In the genomic region with DNA sequence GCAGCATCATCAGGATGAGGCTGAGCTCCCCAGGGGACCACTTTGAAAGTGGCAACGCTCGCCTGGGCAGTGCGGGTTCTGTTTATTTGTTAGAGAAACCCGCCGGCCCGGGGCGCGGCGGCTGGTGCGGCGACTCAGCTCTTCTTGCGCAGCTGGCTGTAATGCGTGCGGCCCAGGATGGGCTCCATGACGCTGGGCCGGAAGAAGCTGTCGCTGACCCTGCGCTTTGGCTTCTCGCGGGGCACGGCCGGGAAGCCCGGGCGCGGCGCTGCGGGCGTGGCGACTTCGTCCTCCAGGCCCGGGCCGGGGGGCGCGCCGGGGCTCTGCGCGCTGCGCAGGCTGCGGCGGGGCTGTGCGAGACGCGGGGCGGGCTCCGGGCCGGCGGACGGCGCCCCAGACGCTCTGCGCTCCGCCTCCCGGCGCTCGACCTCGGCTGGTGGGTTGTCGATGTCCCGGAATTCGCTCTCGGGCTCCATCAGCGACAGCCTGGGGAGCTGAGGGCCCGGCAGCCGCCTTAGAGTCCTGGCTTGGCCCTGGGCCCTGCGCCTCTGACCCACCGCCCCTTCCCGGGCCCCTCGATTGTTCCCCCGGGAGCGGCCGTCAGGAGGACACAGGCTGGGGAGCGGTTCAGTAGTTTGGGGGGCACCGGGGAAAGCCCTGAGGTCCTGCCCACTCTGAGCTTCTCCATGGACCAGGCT, we compare ENCODE assay signal across 8 cellular contexts. TPM values are rescaled to one million over a fixed set of nuclear protein-coding genes. Genes with fewer than 3 reads are reported as not detected.
DNase-seq lines count a peak whose midpoint lies in the region; TF ChIP-seq lines count a peak whose summit lies in the region.

No MANE protein-coding gene starts in this region.

- H3K4me3 Mint-ChIP-seq in activated naive CD4-positive, alpha-beta T cell treated with anti-CD3 and anti-CD28 coated beads, Interleukin-2, amount 10 ng/mL, durations not matched to agents 7 days and 5 days, result no peak overlapping the region
- no peak overlapping the region for H3K4me3 Mint-ChIP-seq in activated naive CD4-positive, alpha-beta T cell treated with anti-CD3 and anti-CD28 coated beads for 36 hours
- H3K4me3 Mint-ChIP-seq in CD8-positive, alpha-beta memory T cell, result peak overlapping the region in 1 of 7 donors; percentile 3

- H3K9me3 Mint-ChIP-seq in activated naive CD4-positive, alpha-beta T cell treated with anti-CD3 and anti-CD28 coated beads, Interleukin-2, amount 10 ng/mL, durations not matched to agents 7 days and 5 days, result no peaks in the 10 kb centered on the region
- H3K9me3 Mint-ChIP-seq in activated naive CD4-positive, alpha-beta T cell treated with anti-CD3 and anti-CD28 coated beads for 36 hours, result no peaks in the 10 kb centered on the region
- H3K9me3 Mint-ChIP-seq in CD8-positive, alpha-beta memory T cell, result no peaks in the 10 kb centered on the region

- H3K27me3 Mint-ChIP-seq in activated naive CD4-positive, alpha-beta T cell treated with anti-CD3 and anti-CD28 coated beads, Interleukin-2, amount 10 ng/mL, durations not matched to agents 7 days and 5 days, result peaks cover 66% of the 10 kb centered on the region
- peaks cover 21% of the 10 kb centered on the region for H3K27me3 Mint-ChIP-seq in activated naive CD4-positive, alpha-beta T cell treated with anti-CD3 and anti-CD28 coated beads for 36 hours (ENCODE audit: low read depth)
- peaks cover 7 to 41% of the 10 kb centered on the region in 2 donors for H3K27me3 Mint-ChIP-seq in CD8-positive, alpha-beta memory T cell

- H3K9me3 ChIP-seq in esophagus squamous epithelium (no peaks in the 10 kb centered on the region), mucosa of stomach (ENCODE audit: control insufficient read depth, low read length) (no peaks in the 10 kb centered on the region)
- no peaks in the 10 kb centered on the region for H3K9me3 ChIP-seq in CD8-positive, alpha-beta memory T cell (ENCODE audit: low read length)

- CTCF ChIA-PET in activated naive CD4-positive, alpha-beta T cell treated with anti-CD3 and anti-CD28 coated beads, Interleukin-2, amount 10 ng/mL, durations not matched to agents 7 days and 5 days (lab: Charles Lee), result interaction anchor here (0.6 to 1.1 kb wide), 3 partner anchors 53 to 309 kb away, joined by 3 read pairs; no protein-coding TSS in a partner anchor
- CTCF ChIA-PET in activated naive CD4-positive, alpha-beta T cell treated with anti-CD3 and anti-CD28 coated beads for 36 hours (lab: Charles Lee), result no interaction called here
- CTCF ChIA-PET in RWPE1 (lab: Yijun Ruan, JAX), result interaction anchor here (0.6 to 0.7 kb wide), 2 partner anchors 11 to 1312 kb away, joined by 3 read pairs; no protein-coding TSS in a partner anchor
- CTCF ChIA-PET in CD8-positive, alpha-beta memory T cell (lab: Charles Lee), result no interaction called here

- 0% methylated on average over 5 to 14 of the region's 72 CpGs for WGBS in esophagus squamous epithelium, 2 donors

- H3K4me1 Mint-ChIP-seq in activated naive CD4-positive, alpha-beta T cell treated with anti-CD3 and anti-CD28 coated beads, Interleukin-2, amount 10 ng/mL, durations not matched to agents 7 days and 5 days, result peaks cover 4% of the 10 kb centered on the region
- no peaks in the 10 kb centered on the region for H3K4me1 Mint-ChIP-seq in activated naive CD4-positive, alpha-beta T cell treated with anti-CD3 and anti-CD28 coated beads for 36 hours (ENCODE audit: low read depth)
- H3K4me1 Mint-ChIP-seq in CD8-positive, alpha-beta memory T cell, result peaks cover 0 to 5% (median 5%) of the 10 kb centered on the region in 3 donors

- TF ChIP-seq POLR2A in esophagus squamous epithelium (IDR thresholded peaks at IDR 0.05), result peak in 2 of 4 donors; percentile 18 to 28

- intact Hi-C loops in activated naive CD4-positive, alpha-beta T cell treated with anti-CD3 and anti-CD28 coated beads for 36 hours (cut with micrococcal nuclease), result no loop called here
- intact Hi-C loops in esophagus squamous epithelium (cut with DNase I), result no loop called here

- H3K36me3 Mint-ChIP-seq in activated naive CD4-positive, alpha-beta T cell treated with anti-CD3 and anti-CD28 coated beads, Interleukin-2, amount 10 ng/mL, durations not matched to agents 7 days and 5 days, result no peaks in the 10 kb centered on the region
- no peaks in the 10 kb centered on the region for H3K36me3 Mint-ChIP-seq in activated naive CD4-positive, alpha-beta T cell treated with anti-CD3 and anti-CD28 coated beads for 36 hours (ENCODE audit: low read depth)
- no peaks in the 10 kb centered on the region for H3K36me3 Mint-ChIP-seq in CD8-positive, alpha-beta memory T cell

- H3K4me3 ChIP-seq in esophagus squamous epithelium (peak overlapping the region; percentile 32 to 68 (median 46)), mucosa of stomach (ENCODE audit: low read length) (no peak overlapping the region)
- H3K4me3 ChIP-seq in CD8-positive, alpha-beta memory T cell (ENCODE audit: low read length), result no peak overlapping the region

- peak; percentile 41 for DNase-seq in activated naive CD4-positive, alpha-beta T cell treated with anti-CD3 and anti-CD28 coated beads, Interleukin-2, amount 10 ng/mL, durations not matched to agents 7 days and 5 days
- no peak for DNase-seq in activated naive CD4-positive, alpha-beta T cell treated with anti-CD3 and anti-CD28 coated beads for 36 hours
- DNase-seq in RWPE1 (ENCODE audit: low spot score) (peak; percentile 24), esophagus squamous epithelium (lab: John Stamatoyannopoulos, UW) (no peak), KG1 (lab: John Stamatoyannopoulos, UW) (no peak), cerebellum (ENCODE audit: low spot score) (no peak)
- no peak for DNase-seq in CD8-positive, alpha-beta memory T cell

- H3K27me3 ChIP-seq in esophagus squamous epithelium (peaks cover 0 to 9% (median 0%) of the 10 kb centered on the region in 4 donors), mucosa of stomach (ENCODE audit: control insufficient read depth, insufficient read depth, low read length) (no peaks in the 10 kb centered on the region)
- H3K27me3 ChIP-seq in CD8-positive, alpha-beta memory T cell (ENCODE audit: insufficient read depth, low read length, poor library complexity, severe bottlenecking), result no peaks in the 10 kb centered on the region

- no peak overlapping the region for H3K27ac Mint-ChIP-seq in activated naive CD4-positive, alpha-beta T cell treated with anti-CD3 and anti-CD28 coated beads, Interleukin-2, amount 10 ng/mL, durations not matched to agents 7 days and 5 days
- no peak overlapping the region for H3K27ac Mint-ChIP-seq in activated naive CD4-positive, alpha-beta T cell treated with anti-CD3 and anti-CD28 coated beads for 36 hours
- no peak overlapping the region for H3K27ac Mint-ChIP-seq in CD8-positive, alpha-beta memory T cell

- H3K27ac ChIP-seq in RWPE1 (peak overlapping the region; percentile 62), esophagus squamous epithelium (peak overlapping the region; percentile 75 to 94 (median 84))
- H3K27ac ChIP-seq in CD8-positive, alpha-beta memory T cell (ENCODE audit: low read depth, low read length), result no peak overlapping the region

- H3K9ac ChIP-seq in mucosa of stomach (ENCODE audit: low read length), result peak overlapping the region; percentile 53

- POLR2A ChIA-PET in RWPE1 (lab: Yijun Ruan, JAX; ENCODE audit: low non-redundant PET), result no interaction called here
- POLR2A ChIA-PET in CD8-positive, alpha-beta memory T cell (lab: Charles Lee), result no interaction called here

- H3K4me1 ChIP-seq in esophagus squamous epithelium (peaks cover 11 to 35% (median 11%) of the 10 kb centered on the region in 3 donors), mucosa of stomach (ENCODE audit: control insufficient read depth, insufficient read depth, low read length) (peaks cover 29% of the 10 kb centered on the region)
- no peaks in the 10 kb centered on the region for H3K4me1 ChIP-seq in CD8-positive, alpha-beta memory T cell (ENCODE audit: insufficient read depth, low read length)

- no peak for TF ChIP-seq CTCF in RWPE1 (conservative IDR thresholded peaks at IDR 0.05; ENCODE audit: low read depth)
- TF ChIP-seq CTCF in esophagus squamous epithelium (IDR thresholded peaks at IDR 0.05), result no peak

- H3K36me3 ChIP-seq in esophagus squamous epithelium (no peaks in the 10 kb centered on the region), mucosa of stomach (ENCODE audit: control insufficient read depth, insufficient read depth, low read length) (no peaks in the 10 kb centered on the region)
- H3K36me3 ChIP-seq in CD8-positive, alpha-beta memory T cell (ENCODE audit: insufficient read depth, low read length), result no peaks in the 10 kb centered on the region

RNA-seq across cellular contexts. Expression of gene KIF7, which starts 10.3 kb away (rescaled TPM):
- total RNA-seq in activated naive CD4-positive, alpha-beta T cell treated with anti-CD3 and anti-CD28 coated beads for 36 hours, result 1 to 10 TPM in 1 of 2 experiments, under 1 TPM in 1; 0.94 to 1.1 TPM
- total RNA-seq in esophagus squamous epithelium (1 to 10 TPM in 1 of 4 donors, under 1 TPM in 3; 0.35 to 3.4 (median 0.54) TPM), cerebellum (7.3 TPM)
- 1 to 10 TPM; 2.4 to 2.7 TPM for total RNA-seq in CD8-positive, alpha-beta memory T cell
- polyA plus RNA-seq in CD8-positive, alpha-beta memory T cell, result not detected

RNA-seq across cellular contexts. Expression of gene PLIN1, which starts 13.6 kb away (rescaled TPM):
- total RNA-seq in activated naive CD4-positive, alpha-beta T cell treated with anti-CD3 and anti-CD28 coated beads for 36 hours, result under 1 TPM; 0.17 to 0.30 TPM
- 1 to 10 TPM in 2 of 4 donors, under 1 TPM in 2; 0.26 to 3.6 (median 0.91) TPM for total RNA-seq in esophagus squamous epithelium
- total RNA-seq in cerebellum, result 0.45 TPM
- total RNA-seq in CD8-positive, alpha-beta memory T cell, result under 1 TPM; 0.35 to 0.50 TPM
- polyA plus RNA-seq in CD8-positive, alpha-beta memory T cell, result not detected

RNA-seq across cellular contexts. Expression of gene PEX11A, which starts 25.0 kb away (rescaled TPM):
- 1 to 10 TPM; 1.0 to 1.9 TPM for total RNA-seq in activated naive CD4-positive, alpha-beta T cell treated with anti-CD3 and anti-CD28 coated beads for 36 hours
- total RNA-seq in esophagus squamous epithelium (1 to 10 TPM; 3.1 to 6.7 (median 5.6) TPM), cerebellum (7.8 TPM)
- total RNA-seq in CD8-positive, alpha-beta memory T cell, result 1 to 10 TPM; 2.9 to 3.5 TPM
- polyA plus RNA-seq in CD8-positive, alpha-beta memory T cell, result 2.8 TPM

RNA-seq across cellular contexts. Expression of gene WDR93, which starts 25.0 kb away (rescaled TPM):
- total RNA-seq in activated naive CD4-positive, alpha-beta T cell treated with anti-CD3 and anti-CD28 coated beads for 36 hours, result not detected
- total RNA-seq in esophagus squamous epithelium (not detected), cerebellum (0.91 TPM)
- not detected for total RNA-seq in CD8-positive, alpha-beta memory T cell
- 0.08 TPM for polyA plus RNA-seq in CD8-positive, alpha-beta memory T cell

Comparison
In these comparisons a context has a peak if more than half of its experiments do, and no peak if none do; other contexts are left out.
1. DNase-seq: peak in activated naive CD4-positive, alpha-beta T cell treated with anti-CD3 and anti-CD28 coated beads, Interleukin-2, amount 10 ng/mL, durations not matched to agents 7 days and 5 days (single experiment) and RWPE1 (single experiment); none in activated naive CD4-positive, alpha-beta T cell treated with anti-CD3 and anti-CD28 coated beads for 36 hours (single experiment), esophagus squamous epithelium (single experiment), KG1 (single experiment), cerebellum (single experiment) and CD8-positive, alpha-beta memory T cell (0 of 5).
2. CTCF ChIA-PET loops: an anchor here in activated naive CD4-positive, alpha-beta T cell treated with anti-CD3 and anti-CD28 coated beads, Interleukin-2, amount 10 ng/mL, durations not matched to agents 7 days and 5 days (0.6 to 1.1 kb wide) and RWPE1 (0.6 to 0.7 kb wide); none called in activated naive CD4-positive, alpha-beta T cell treated with anti-CD3 and anti-CD28 coated beads for 36 hours and CD8-positive, alpha-beta memory T cell.
3. H3K4me3 ChIP-seq: peak in esophagus squamous epithelium (4 of 4); none in mucosa of stomach (single experiment) and CD8-positive, alpha-beta memory T cell (single experiment).